Comparison of ENCODE assay signal across 17 cellular contexts in genomic region chr17:81999975-82000802, GRCh38.
"Had no signal": no experiment of that assay in that cellular context is flagged by ENCODE, and none has a peak within 500 bp of the region (broad histone marks: within the 10 kb centered on the region; RNA-seq: fewer than 3 reads in every experiment).

No MANE protein-coding gene starts in this region.

- H3K36me3 Mint-ChIP-seq: activated naive CD8-positive, alpha-beta T cell treated with anti-CD3 and anti-CD28 coated beads, Interleukin-2, amount 10 ng/mL, durations not matched to agents 7 days and 5 days; natural killer cell had no signal

- H3K9me3 Mint-ChIP-seq: activated CD4-positive, alpha-beta T cell treated with anti-CD3 and anti-CD28 coated beads, Interleukin-2, amount 10 ng/mL, durations not matched to agents 7 days and 5 days; activated naive CD8-positive, alpha-beta T cell treated with anti-CD3 and anti-CD28 coated beads, Interleukin-2, amount 10 ng/mL, durations not matched to agents 7 days and 5 days; brain; memory B cell; natural killer cell had no signal

- ATAC-seq: natural killer cell, sciatic nerve had no signal

- H3K4me3 Mint-ChIP-seq: activated CD4-positive, alpha-beta T cell treated with anti-CD3 and anti-CD28 coated beads, Interleukin-2, amount 10 ng/mL, durations not matched to agents 7 days and 5 days; activated naive CD8-positive, alpha-beta T cell treated with anti-CD3 and anti-CD28 coated beads, Interleukin-2, amount 10 ng/mL, durations not matched to agents 7 days and 5 days; brain; memory B cell; natural killer cell had no signal

- H3K27me3 ChIP-seq: colonic mucosa, heart right ventricle, left lung, spleen had no signal

- H3K4me1 Mint-ChIP-seq: activated CD4-positive, alpha-beta T cell treated with anti-CD3 and anti-CD28 coated beads, Interleukin-2, amount 10 ng/mL, durations not matched to agents 7 days and 5 days; activated naive CD8-positive, alpha-beta T cell treated with anti-CD3 and anti-CD28 coated beads, Interleukin-2, amount 10 ng/mL, durations not matched to agents 7 days and 5 days; brain; memory B cell; natural killer cell had no signal

- DNase-seq: activated CD4-positive, alpha-beta T cell treated with anti-CD3 and anti-CD28 coated beads, Interleukin-2, amount 10 ng/mL, durations not matched to agents 7 days and 5 days; activated CD4-positive, CD25-positive, alpha-beta regulatory T cell; activated naive CD8-positive, alpha-beta T cell treated with anti-CD3 and anti-CD28 coated beads, Interleukin-2, amount 10 ng/mL, durations not matched to agents 7 days and 5 days; central memory CD4-positive, alpha-beta T cell; colonic mucosa; effector CD4-positive, alpha-beta T cell; foreskin melanocyte; left lung; natural killer cell; spleen; SW 1271 had no signal

- H3K27me3 Mint-ChIP-seq: activated CD4-positive, alpha-beta T cell treated with anti-CD3 and anti-CD28 coated beads, Interleukin-2, amount 10 ng/mL, durations not matched to agents 7 days and 5 days; activated naive CD8-positive, alpha-beta T cell treated with anti-CD3 and anti-CD28 coated beads, Interleukin-2, amount 10 ng/mL, durations not matched to agents 7 days and 5 days; brain; memory B cell; progenitor cell of endocrine pancreas had no signal

- H3K4me3 ChIP-seq: colonic mucosa, heart right ventricle, left lung, spleen, thoracic aorta had no signal

- H3K27ac ChIP-seq: colonic mucosa, heart right ventricle, left lung, spleen, thoracic aorta had no signal

- H3K27ac Mint-ChIP-seq: activated CD4-positive, alpha-beta T cell treated with anti-CD3 and anti-CD28 coated beads, Interleukin-2, amount 10 ng/mL, durations not matched to agents 7 days and 5 days; activated naive CD8-positive, alpha-beta T cell treated with anti-CD3 and anti-CD28 coated beads, Interleukin-2, amount 10 ng/mL, durations not matched to agents 7 days and 5 days; brain; memory B cell; natural killer cell; progenitor cell of endocrine pancreas had no signal

- H3K36me3 ChIP-seq: colonic mucosa had no signal

- H3K4me1 ChIP-seq: colonic mucosa, left lung had no signal

- H3K9me3 ChIP-seq: colonic mucosa, heart right ventricle, left lung, spleen, thoracic aorta had no signal
